1 cellular context compared by ENCODE assay signal in genomic region chr19:48993175-48994034, GRCh38.
TF ChIP-seq lines count a peak whose summit lies in the region.

Gene GYS1, minus strand, starts transcription at chr19:48993309. Its CDS starts 197 bp downstream, at chr19:48993112.
Gene RUVBL2, plus strand, starts transcription at chr19:48993887. Its CDS starts 25 bp downstream, at chr19:48993912.

TF ChIP-seq in GM23338, 12 proteins besides CTCF, POLR2A, EP300 and RAD21 (continued from another document):
- TF ChIP-seq REST (IDR thresholded peaks at IDR 0.05; ENCODE audit: unreplicated experiment) (no peak), NANOG (IDR thresholded peaks at IDR 0.05; ENCODE audit: borderline replicate concordance) (no peak), CREB1 (CRISPR knock-in tag; IDR thresholded peaks at IDR 0.05; ENCODE audit: low read depth) (peak; percentile 84)
